In the genomic region with DNA sequence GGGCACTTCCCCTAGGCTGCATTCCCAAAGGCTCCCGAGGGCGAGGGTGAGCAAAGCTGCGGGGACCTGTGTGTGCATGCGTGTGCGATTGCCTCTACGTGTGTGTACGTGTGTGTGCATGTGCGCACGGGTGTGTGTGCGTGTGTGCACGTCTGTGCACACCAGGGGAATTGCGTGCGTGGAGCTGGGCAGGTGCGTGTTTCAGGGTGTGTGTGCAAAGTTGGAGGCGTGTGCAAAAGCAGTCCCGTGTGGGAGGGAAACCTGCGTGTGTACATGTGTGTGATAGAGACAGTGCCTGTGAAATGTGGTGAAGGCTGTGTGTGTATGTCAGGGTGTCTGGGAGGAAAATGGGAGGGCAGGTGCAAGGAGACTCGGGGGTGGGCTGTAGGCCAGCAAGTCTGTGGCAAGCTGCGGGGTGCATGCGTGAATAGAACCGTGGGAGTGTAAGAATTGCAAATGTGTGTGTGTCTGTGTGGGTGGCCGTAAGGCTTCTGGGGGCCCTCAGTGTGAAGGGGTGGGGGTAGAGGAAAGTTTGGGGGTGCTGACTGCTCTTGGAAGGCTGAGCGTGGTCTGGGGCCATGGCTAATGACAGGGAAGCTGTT, we compare ENCODE assay signal across 9 cellular contexts. TPM values are rescaled to one million over a fixed set of nuclear protein-coding genes. Genes with fewer than 3 reads are reported as not detected.
DNase-seq lines count a peak whose midpoint lies in the region; ATAC-seq and TF ChIP-seq lines count a peak whose summit lies in the region.
"Had no signal": no experiment of that assay in that cellular context is flagged by ENCODE, and none has a peak within 500 bp of the region (broad histone marks: within the 10 kb centered on the region; RNA-seq: fewer than 3 reads in every experiment).

No MANE protein-coding gene starts in this region.

- DNase-seq in A673 (ENCODE audit: low spot score), result no peak
- peak in 19 of 61 donors; percentile 26 to 70 (median 52) for DNase-seq in caudate nucleus (lab: John Stamatoyannopoulos, UW)
- no peak for DNase-seq in naive B cell
- no peak for DNase-seq in NCI-H1048 (lab: John Stamatoyannopoulos, UW)

- no peaks in the 10 kb centered on the region for H3K4me1 ChIP-seq in A673 (ENCODE audit: insufficient read depth, low read length, poor library complexity, severe bottlenecking)

- no peak overlapping the region for H3K27ac Mint-ChIP-seq in naive B cell

- no peak overlapping the region for H3K27ac ChIP-seq in A673 (ENCODE audit: low read depth, low read length, poor library complexity, severe bottlenecking)
- peak overlapping the region; percentile 81 for H3K27ac ChIP-seq in caudate nucleus (ENCODE audit: low read depth, low read length)

- peaks cover 0 to 7% (median 4%) of the 10 kb centered on the region in 7 donors for H3K9me3 Mint-ChIP-seq in naive B cell

- BruUV-seq in A673 (replicated peaks; lab: Mats Ljungman, UMichigan), result no TSS peak

- peak overlapping the region in 6 of 8 donors; percentile 13 to 82 (median 56) for H3K4me3 Mint-ChIP-seq in naive B cell

- H3K9me3 ChIP-seq in A673 (ENCODE audit: low read depth, low read length, poor library complexity, severe bottlenecking), result no peaks in the 10 kb centered on the region

- peaks cover 0 to 8% of the 10 kb centered on the region in 2 donors for H3K36me3 Mint-ChIP-seq in naive B cell

- peak; percentile 12 for ATAC-seq in HG02763 (IDR thresholded peaks at IDR 0.05; ENCODE audit: unreplicated experiment)
- no peak for ATAC-seq in naive B cell (ENCODE audit: low read depth in 2 of 2)
- ATAC-seq in GM19351 (IDR thresholded peaks at IDR 0.05; ENCODE audit: unreplicated experiment), result no peak
- ATAC-seq in GM18517 (IDR thresholded peaks at IDR 0.05; ENCODE audit: unreplicated experiment), result no peak
- ATAC-seq in GM21515 (IDR thresholded peaks at IDR 0.05; ENCODE audit: unreplicated experiment), result no peak

- intact Hi-C loops in A673 (cut with micrococcal nuclease; ENCODE audit: unreplicated experiment), result loop anchor here (5.0 to 10.0 kb wide), 3 partner anchors 264 to 554 kb away; a partner anchor contains a TSS

- H3K27me3 Mint-ChIP-seq in naive B cell, result peaks cover 43 to 70% (median 56%) of the 10 kb centered on the region in 3 donors

- H3K36me3 ChIP-seq in A673 (ENCODE audit: insufficient read depth, low read length, poor library complexity, severe bottlenecking), result no peaks in the 10 kb centered on the region

- no peak for TF ChIP-seq CTCF in A673 (conservative IDR thresholded peaks at IDR 0.05; ENCODE audit: low read depth, low read length)

- POLR2A ChIA-PET in A673 (lab: Charles Lee; ENCODE audit: low non-redundant PET), result interaction anchor here (0.8 kb wide), 1 partner anchor 11 kb away, joined by 5 read pairs; no protein-coding TSS in a partner anchor

- peaks cover 38% of the 10 kb centered on the region for H3K27me3 ChIP-seq in A673 (replicated peaks; ENCODE audit: insufficient read depth, low read depth, low read length, poor library complexity)

- CTCF ChIA-PET in A673 (lab: Charles Lee), result interaction anchor here (0.5 kb wide), 1 partner anchor 72 kb away, joined by 3 read pairs; no protein-coding TSS in a partner anchor

- peak overlapping the region; percentile 48 for H3K4me3 ChIP-seq in A673 (ENCODE audit: low read depth, low read length, poor library complexity, severe bottlenecking)

- peaks cover 18 to 21% (median 21%) of the 10 kb centered on the region in 3 donors for H3K4me1 Mint-ChIP-seq in naive B cell

RNA-seq across cellular contexts. Expression of a gene that starts 0.5 kb away (rescaled TPM):
- total RNA-seq in A673 (2021), result 0.04 TPM in 1 of 2 replicates, not detected in the other
- under 1 TPM in 3 of 6 donors, not detected in 3; 0.08 to 0.48 (median 0.43) TPM for polyA plus RNA-seq in naive B cell (ENCODE audit: low read depth in 6 of 6)
- total RNA-seq: glomerular endothelial cell had no signal

RNA-seq across cellular contexts. Expression of a gene that starts 21.7 kb away (rescaled TPM):
- 0.04 and 0.42 TPM in 2 replicates for total RNA-seq in A673 (2021)
- 1 to 10 TPM in 2 of 6 donors, under 1 TPM in 3, not detected in 1; 0.05 to 1.3 (median 0.16) TPM for polyA plus RNA-seq in naive B cell (ENCODE audit: low read depth in 6 of 6)
